ENCODE assay signal across 13 cellular contexts in the genomic region with DNA sequence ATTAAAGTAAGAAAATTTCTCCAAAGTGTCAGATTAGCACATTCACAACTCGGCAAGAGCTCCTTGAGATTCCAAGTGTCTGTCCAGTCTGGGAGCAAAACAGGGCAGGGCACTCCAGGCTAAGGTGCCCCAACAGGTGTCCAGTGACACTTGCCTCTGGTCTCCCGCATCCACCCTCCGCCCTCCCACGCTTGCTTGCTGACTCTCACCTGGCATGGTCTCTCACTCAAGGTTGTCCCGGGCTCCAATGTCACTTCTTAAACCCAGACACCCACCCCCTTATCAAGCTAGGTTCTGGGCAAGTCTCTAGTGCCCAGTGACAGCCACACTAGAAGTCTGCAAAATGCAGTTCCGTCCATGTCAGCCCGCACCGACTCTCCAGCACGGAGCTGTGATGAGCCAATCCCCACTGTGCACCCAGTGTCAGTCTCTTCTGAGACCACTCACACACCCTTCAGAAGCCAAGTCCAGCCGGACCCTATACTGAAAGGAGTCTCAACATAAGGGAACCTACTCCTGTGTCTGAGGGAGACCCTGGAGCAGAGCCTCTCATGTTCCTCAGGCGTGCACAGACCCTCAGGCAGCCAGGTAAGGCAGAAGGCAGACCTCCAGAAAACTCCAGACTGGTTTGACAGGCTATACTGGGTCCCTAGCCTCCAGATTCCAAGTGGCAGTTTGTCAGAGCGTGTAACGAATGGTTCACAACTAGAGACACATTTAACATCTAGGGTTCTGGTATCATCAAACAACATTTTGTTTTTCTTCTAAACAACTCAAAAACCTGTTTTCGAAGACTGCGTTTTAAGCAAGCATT. TPM values are rescaled to one million over a fixed set of nuclear protein-coding genes. Genes with fewer than 3 reads are reported as not detected.
DNase-seq lines count a peak whose midpoint lies in the region; ATAC-seq, FAIRE-seq and TF ChIP-seq lines count a peak whose summit lies in the region.
"Had no signal": no experiment of that assay in that cellular context is flagged by ENCODE, and none has a peak within 500 bp of the region (broad histone marks: within the 10 kb centered on the region; RNA-seq: fewer than 3 reads in every experiment).

No MANE protein-coding gene starts in this region.

- POLR2A ChIA-PET in HepG2 (lab: Yijun Ruan, JAX) = no interaction called here

- TF ChIP-seq POLR2A in HepG2 (IDR thresholded peaks at IDR 0.05; ENCODE audit: insufficient read depth in 1 of 2, low read depth in 2 of 2, low read length in 2 of 2) (no peak; a peak in 1 of 4 replicates), right lobe of liver (IDR thresholded peaks at IDR 0.05) (no peak)

- no peak for DNase-seq in HepG2 (ENCODE audit: low spot score)
- DNase-seq in right lobe of liver = no peak
- no peak for DNase-seq in chondrocyte (ENCODE audit: low spot score)
- peak; percentile 9 for DNase-seq in myocyte (ENCODE audit: low read depth)
- DNase-seq in stimulated activated naive B cell treated with anti-CD40 and anti-IgM and Interleukin-4, amounts not matched to agents 10 μg/mL and 1 μg/mL and 100 μg/mL, for 72 hours = no peak
- no peak for DNase-seq in NCI-H2171 (lab: John Stamatoyannopoulos, UW)
- DNase-seq: central memory CD4-positive, alpha-beta T cell; KG1; Peyer's patch; stimulated activated CD4-positive, alpha-beta T cell treated with anti-CD3 and anti-CD28 coated beads, Interleukin-12 subunit alpha, Interleukin-12 subunit beta, amount 100 ng/mL, for 4 hours had no signal

- 92% methylated on average over 15 of the region's 15 CpGs for WGBS in HepG2 (ENCODE audit: low lambda C conversion rate)
- WGBS in right lobe of liver (ENCODE audit: insufficient coverage, low coverage, low lambda C conversion rate, missing lambda C conversion rate) = 86% methylated on average over 9 of the region's 15 CpGs

- H3K36me3 ChIP-seq in HepG2 (replicated peaks in 1 of 2; ENCODE audit: control insufficient read depth in 1 of 2, insufficient read depth in 2 of 2, low read length in 2 of 2) (peaks cover 28 to 43% of the 10 kb centered on the region in 2 experiments), right lobe of liver (peaks cover 0 to 40% (median 22%) of the 10 kb centered on the region in 4 donors)

- intact Hi-C loops in HepG2 (cut with micrococcal nuclease; ENCODE audit: unreplicated experiment) = loop anchor here (10.0 kb wide), 1 partner anchor 85 kb away; a partner anchor contains a TSS
- intact Hi-C loops in right lobe of liver (cut with DNase I) = no loop called here

- H3K4me1 Mint-ChIP-seq in chondrocyte (ENCODE audit: low read depth) = peaks cover 53% of the 10 kb centered on the region
- peaks cover 45 to 68% of the 10 kb centered on the region in 2 donors for H3K4me1 Mint-ChIP-seq in stimulated activated naive B cell treated with anti-CD40 and anti-IgM and Interleukin-4, amounts not matched to agents 10 μg/mL and 1 μg/mL and 100 μg/mL, for 72 hours

- peaks cover 73% of the 10 kb centered on the region for H3K4me1 ChIP-seq in HepG2 (ENCODE audit: insufficient read depth, low read length)
- peaks cover 0 to 50% (median 19%) of the 10 kb centered on the region in 4 donors for H3K4me1 ChIP-seq in right lobe of liver

- in situ Hi-C loops in HepG2 (cut with HindIII; ENCODE audit: extremely low pct_ligation_motif_present, low pct_unique_long_range_greater_than_20kb) = loop anchor here (5.0 kb wide), 1 partner anchor 47 kb away; a partner anchor contains a TSS

- H3K27ac Mint-ChIP-seq in chondrocyte (ENCODE audit: unreplicated experiment) = peak overlapping the region; percentile 98
- H3K27ac Mint-ChIP-seq in stimulated activated naive B cell treated with anti-CD40 and anti-IgM and Interleukin-4, amounts not matched to agents 10 μg/mL and 1 μg/mL and 100 μg/mL, for 72 hours = no peak overlapping the region

- peaks cover 65% of the 10 kb centered on the region for H4K20me1 ChIP-seq in HepG2 (ENCODE audit: insufficient read depth, low read length)

- peak overlapping the region; percentile 97 for H3K9ac ChIP-seq in HepG2 (ENCODE audit: insufficient read depth, low read depth, low read length)

- CTCF ChIA-PET in HepG2 (lab: Yijun Ruan, JAX; ENCODE audit: low intra/inter-chr PET ratio, low total read pairs) = no interaction called here

- peaks cover 94% of the 10 kb centered on the region for H3K79me2 ChIP-seq in HepG2 (ENCODE audit: insufficient read depth, low read length)

- no peak overlapping the region for H2AFZ ChIP-seq in HepG2 (ENCODE audit: low read length)

- H3K36me3 Mint-ChIP-seq in chondrocyte (ENCODE audit: low read depth) = peaks cover 32% of the 10 kb centered on the region
- H3K36me3 Mint-ChIP-seq in stimulated activated naive B cell treated with anti-CD40 and anti-IgM and Interleukin-4, amounts not matched to agents 10 μg/mL and 1 μg/mL and 100 μg/mL, for 72 hours = peaks cover 21 to 55% of the 10 kb centered on the region in 2 donors

- H3K27me3 ChIP-seq in HepG2 (ENCODE audit: control insufficient read depth in 1 of 2, insufficient read depth in 2 of 2, low read length in 2 of 2) (no peaks in the 10 kb centered on the region; a peak in 1 of 5 replicates), right lobe of liver (no peaks in the 10 kb centered on the region)
- H3K27me3 ChIP-seq: gastroesophageal sphincter, Peyer's patch had no signal

- H3K27ac ChIP-seq in HepG2 (ENCODE audit: extremely low read length, insufficient read depth, low read length) (no peak overlapping the region), right lobe of liver (peak overlapping the region in 1 of 3 donors; percentile 98)
- H3K27ac ChIP-seq: Peyer's patch had no signal

- TF ChIP-seq CTCF in HepG2 (CRISPR knock-in tag; IDR thresholded peaks at IDR 0.05) (no peak), right lobe of liver (IDR thresholded peaks at IDR 0.05) (no peak), chondrocyte (IDR thresholded peaks at IDR 0.05) (no peak)

- H3K4me2 ChIP-seq in HepG2 (ENCODE audit: low read depth, low read length) = peak overlapping the region; percentile 97

- TF ChIP-seq EP300 in HepG2 (IDR thresholded peaks at IDR 0.05; ENCODE audit: low read depth in 2 of 2, low read length in 2 of 2) (no peak), HepG2 (CRISPR knock-in tag; IDR thresholded peaks at IDR 0.05; ENCODE audit: borderline replicate concordance) (no peak)

- no peaks in the 10 kb centered on the region for H3K27me3 Mint-ChIP-seq in chondrocyte (ENCODE audit: low read depth)
- no peaks in the 10 kb centered on the region for H3K27me3 Mint-ChIP-seq in stimulated activated naive B cell treated with anti-CD40 and anti-IgM and Interleukin-4, amounts not matched to agents 10 μg/mL and 1 μg/mL and 100 μg/mL, for 72 hours

- H3K9me3 ChIP-seq in HepG2 (ENCODE audit: low read length) (no peaks in the 10 kb centered on the region), right lobe of liver (no peaks in the 10 kb centered on the region)
- H3K9me3 ChIP-seq: gastroesophageal sphincter, Peyer's patch had no signal

- BruUV-seq in HepG2 (replicated peaks; lab: Mats Ljungman, UMichigan) = no TSS peak

- H3K4me3 ChIP-seq in HepG2 (replicated peaks in 1 of 3; ENCODE audit: insufficient read depth in 1 of 3, low read depth in 2 of 3, low read length in 3 of 3) = peak overlapping the region in 2 of 3 experiments; percentile 75 to 91; a peak in 4 of 6 replicates
- peak overlapping the region in 1 of 3 donors; percentile 14 for H3K4me3 ChIP-seq in right lobe of liver

- no peaks in the 10 kb centered on the region for H3K9me3 Mint-ChIP-seq in chondrocyte (ENCODE audit: low read depth)
- peaks cover 0 to 2% of the 10 kb centered on the region in 2 donors for H3K9me3 Mint-ChIP-seq in stimulated activated naive B cell treated with anti-CD40 and anti-IgM and Interleukin-4, amounts not matched to agents 10 μg/mL and 1 μg/mL and 100 μg/mL, for 72 hours

- peak overlapping the region; percentile 98 for H3K4me3 Mint-ChIP-seq in chondrocyte (ENCODE audit: unreplicated experiment)
- H3K4me3 Mint-ChIP-seq in stimulated activated naive B cell treated with anti-CD40 and anti-IgM and Interleukin-4, amounts not matched to agents 10 μg/mL and 1 μg/mL and 100 μg/mL, for 72 hours = no peak overlapping the region

- FAIRE-seq in HepG2 (lab: Jason Lieb, UNC) = no peak

- no peak for ATAC-seq in HepG2
- ATAC-seq in right lobe of liver = no peak
- no peak for ATAC-seq in GM18868 (IDR thresholded peaks at IDR 0.05; ENCODE audit: unreplicated experiment)
- ATAC-seq in stimulated activated naive B cell treated with anti-CD40 and anti-IgM and Interleukin-4, amounts not matched to agents 10 μg/mL and 1 μg/mL and 100 μg/mL, for 72 hours (replicated peaks) = no peak
- ATAC-seq in HG03196 (IDR thresholded peaks at IDR 0.05; ENCODE audit: unreplicated experiment) = no peak
- ATAC-seq: gastroesophageal sphincter had no signal

- TF ChIP-seq RAD21 in HepG2 (CRISPR knock-in tag; IDR thresholded peaks at IDR 0.05) = no peak

RNA-seq across cellular contexts. Expression of a gene that starts 45.6 kb away (rescaled TPM):
- total RNA-seq in HepG2 (2016; rRNA removed; fragmentation: Illumina TruSeq; extraction: Trizol) (707 and 912 TPM in 2 replicates), right lobe of liver (100 to 1,000 TPM; 341 to 557 (median 479) TPM), chondrocyte (979 to 1,131 TPM (median 989 TPM) in 3 replicates), myocyte (541 and 661 TPM in 2 replicates)
- 195 and 216 TPM in 2 replicates for total RNA-seq in HepG2 (2016; cell fraction: cytosol; rRNA removed; fragmentation: Illumina TruSeq; extraction: Trizol; ENCODE audit: low read depth)
- 687 and 831 TPM in 2 replicates for total RNA-seq in HepG2 (2016; cell fraction: insoluble cytoplasmic fraction; rRNA removed; fragmentation: Illumina TruSeq; extraction: Trizol)
- 620 and 676 TPM in 2 replicates for total RNA-seq in HepG2 (2016; cell fraction: membrane; rRNA removed; fragmentation: Illumina TruSeq; extraction: Trizol)
- total RNA-seq in HepG2 (2016; cell fraction: nucleus; rRNA removed; fragmentation: Illumina TruSeq; extraction: Trizol) = 437 and 494 TPM in 2 replicates
- 434 and 464 TPM in 2 replicates for polyA plus RNA-seq in HepG2 (2011; rRNA removed)
- 419 and 448 TPM in 2 replicates for polyA plus RNA-seq in HepG2 (2011; cell fraction: cytosol; rRNA removed)
- 618 and 764 TPM in 2 replicates for polyA plus RNA-seq in HepG2 (2011; cell fraction: nucleus; rRNA removed)
- 461 and 517 TPM in 2 replicates for polyA plus RNA-seq in HepG2 (2012)
- 179 and 188 TPM in 2 replicates for polyA plus RNA-seq in HepG2 (2016; cell fraction: cytosol; fragmentation: Illumina TruSeq; extraction: Trizol; ENCODE audit: low read depth)
- polyA plus RNA-seq in HepG2 (2016; cell fraction: insoluble cytoplasmic fraction; fragmentation: Illumina TruSeq; extraction: Trizol; ENCODE audit: low read depth) = 695 and 895 TPM in 2 replicates
- 483 and 563 TPM in 2 replicates for polyA plus RNA-seq in HepG2 (2016; cell fraction: membrane; fragmentation: Illumina TruSeq; extraction: Trizol; ENCODE audit: low read depth)
- polyA plus RNA-seq in HepG2 (2016; cell fraction: nucleus; fragmentation: Illumina TruSeq; extraction: Trizol; ENCODE audit: insufficient read depth, low read depth) = 674 and 742 TPM in 2 replicates
- 303 and 643 TPM in 2 replicates for polyA minus RNA-seq in HepG2 (2011; rRNA and poly(A)+ RNA removed; ENCODE audit: low replicate concordance)
- 590 and 596 TPM in 2 replicates for polyA minus RNA-seq in HepG2 (2011; cell fraction: cytosol; rRNA and poly(A)+ RNA removed)
- polyA minus RNA-seq in HepG2 (2011; cell fraction: nucleus; rRNA and poly(A)+ RNA removed) = 603 and 678 TPM in 2 replicates
- polyA plus RNA-seq in myocyte (2012) = 668 TPM

RNA-seq across cellular contexts. Expression of a gene that starts 45.8 kb away (rescaled TPM):
- total RNA-seq in HepG2 (2016; rRNA removed; fragmentation: Illumina TruSeq; extraction: Trizol) (493 and 750 TPM in 2 replicates), right lobe of liver (10 to 100 TPM; 66.6 to 97.9 (median 86.2) TPM), chondrocyte (447 to 542 TPM (median 465 TPM) in 3 replicates), myocyte (282 and 292 TPM in 2 replicates)
- 68.0 and 78.0 TPM in 2 replicates for total RNA-seq in HepG2 (2016; cell fraction: cytosol; rRNA removed; fragmentation: Illumina TruSeq; extraction: Trizol; ENCODE audit: low read depth)
- 485 and 732 TPM in 2 replicates for total RNA-seq in HepG2 (2016; cell fraction: insoluble cytoplasmic fraction; rRNA removed; fragmentation: Illumina TruSeq; extraction: Trizol)
- 155 and 168 TPM in 2 replicates for total RNA-seq in HepG2 (2016; cell fraction: membrane; rRNA removed; fragmentation: Illumina TruSeq; extraction: Trizol)
- total RNA-seq in HepG2 (2016; cell fraction: nucleus; rRNA removed; fragmentation: Illumina TruSeq; extraction: Trizol) = 303 and 351 TPM in 2 replicates
- polyA plus RNA-seq in HepG2 (2011; rRNA removed) = 579 and 733 TPM in 2 replicates
- polyA plus RNA-seq in HepG2 (2011; cell fraction: cytosol; rRNA removed) = 208 and 366 TPM in 2 replicates
- 383 and 475 TPM in 2 replicates for polyA plus RNA-seq in HepG2 (2011; cell fraction: nucleus; rRNA removed)
- polyA plus RNA-seq in HepG2 (2012) = 320 and 513 TPM in 2 replicates
- 35.1 and 36.8 TPM in 2 replicates for polyA plus RNA-seq in HepG2 (2016; cell fraction: cytosol; fragmentation: Illumina TruSeq; extraction: Trizol; ENCODE audit: low read depth)
- 746 and 761 TPM in 2 replicates for polyA plus RNA-seq in HepG2 (2016; cell fraction: insoluble cytoplasmic fraction; fragmentation: Illumina TruSeq; extraction: Trizol; ENCODE audit: low read depth)
- 102 and 104 TPM in 2 replicates for polyA plus RNA-seq in HepG2 (2016; cell fraction: membrane; fragmentation: Illumina TruSeq; extraction: Trizol; ENCODE audit: low read depth)
- polyA plus RNA-seq in HepG2 (2016; cell fraction: nucleus; fragmentation: Illumina TruSeq; extraction: Trizol; ENCODE audit: insufficient read depth, low read depth) = 515 and 562 TPM in 2 replicates
- 234 and 609 TPM in 2 replicates for polyA minus RNA-seq in HepG2 (2011; rRNA and poly(A)+ RNA removed; ENCODE audit: low replicate concordance)
- polyA minus RNA-seq in HepG2 (2011; cell fraction: cytosol; rRNA and poly(A)+ RNA removed) = 218 and 237 TPM in 2 replicates
- 446 and 458 TPM in 2 replicates for polyA minus RNA-seq in HepG2 (2011; cell fraction: nucleus; rRNA and poly(A)+ RNA removed)
- polyA plus RNA-seq in myocyte (2012) = 262 TPM
